In the genomic region with DNA sequence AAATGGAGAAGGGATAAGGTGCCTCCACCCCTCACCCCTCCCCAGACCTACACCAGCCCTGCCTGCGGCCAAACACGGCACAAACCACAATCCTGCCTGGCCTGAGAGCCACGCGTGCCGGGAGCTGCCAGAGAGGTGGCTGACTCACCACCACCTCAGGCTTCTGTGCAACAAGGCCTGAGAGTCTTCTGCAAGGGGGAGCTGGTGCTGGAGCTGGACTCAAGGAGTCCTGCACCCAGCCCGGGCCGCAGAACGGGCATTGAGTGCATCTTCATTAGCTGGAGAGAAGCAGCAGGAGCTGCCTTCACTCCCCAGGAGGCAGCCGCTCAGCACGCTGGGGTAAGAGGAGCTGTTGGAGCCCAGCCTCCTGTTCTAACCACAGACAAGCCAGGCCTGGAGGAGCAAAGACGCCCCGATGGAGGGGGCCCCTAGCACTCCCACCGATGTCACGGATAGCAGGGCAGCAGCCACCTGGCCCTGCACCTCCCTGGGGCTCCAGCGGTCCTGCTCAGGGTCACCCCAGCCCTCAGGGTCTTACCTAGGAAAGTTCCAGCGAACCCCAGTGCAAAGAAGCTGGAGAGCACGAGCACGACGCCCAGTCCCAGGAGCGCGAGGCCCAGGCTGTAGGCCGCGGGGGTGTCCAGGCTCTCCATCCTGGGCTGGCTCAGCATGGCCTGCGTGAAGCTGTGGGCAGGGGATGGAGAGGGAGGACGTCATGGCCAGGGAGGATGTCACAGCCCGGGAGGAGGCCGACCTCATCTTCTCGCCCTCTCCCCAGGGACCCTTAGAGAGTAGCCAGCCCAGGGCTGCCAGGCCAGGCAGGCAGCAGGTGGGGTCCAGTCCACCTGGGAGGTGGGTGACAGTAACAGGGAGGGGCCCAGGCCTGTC, we compare ENCODE assay signal across 9 cellular contexts. TPM values are rescaled to one million over a fixed set of nuclear protein-coding genes. Genes with fewer than 3 reads are reported as not detected.
DNase-seq lines count a peak whose midpoint lies in the region; ATAC-seq, FAIRE-seq and TF ChIP-seq lines count a peak whose summit lies in the region.
"Had no signal": no experiment of that assay in that cellular context is flagged by ENCODE, and none has a peak within 500 bp of the region (broad histone marks: within the 10 kb centered on the region; RNA-seq: fewer than 3 reads in every experiment).

No MANE protein-coding gene starts in this region.

- H3K79me2 ChIP-seq in K562 (ENCODE audit: control insufficient read depth, insufficient read depth, low read length), result no peaks in the 10 kb centered on the region

- no peak for TF ChIP-seq EP300 in K562 (IDR thresholded peaks at IDR 0.05; ENCODE audit: low read length)

- 70% methylated on average over 12 of the region's 28 CpGs; no CpG with 5 or more reads in 1 of the 2 experiments for WGBS in IMR-90 (ENCODE audit: extremely low coverage in 2 of 2, insufficient read length in 1 of 2), 2 experiments
- 52% methylated on average over 10 of the region's 28 CpGs for WGBS in K562 (ENCODE audit: insufficient coverage, low coverage, missing lambda C conversion rate)

- no peak overlapping the region for H3K4me2 ChIP-seq in IMR-90 (ENCODE audit: low read depth, low read length)
- no peak overlapping the region for H3K4me2 ChIP-seq in K562 (ENCODE audit: insufficient read depth, low read length)

- H3K9ac ChIP-seq in IMR-90 (ENCODE audit: low read depth, low read length) (no peak overlapping the region), K562 (ENCODE audit: insufficient read depth in 1 of 2, low read depth in 2 of 2, low read length in 2 of 2) (no peak overlapping the region)

- H2BK20ac ChIP-seq in IMR-90 (ENCODE audit: low read depth, low read length), result no peak overlapping the region

- FAIRE-seq in K562 (lab: Jason Lieb, UNC), result no peak

- no peak overlapping the region for H3K23ac ChIP-seq in IMR-90 (ENCODE audit: low read depth, low read length)

- no peak overlapping the region for H2BK120ac ChIP-seq in IMR-90 (ENCODE audit: low read depth, low read length)

- H3K4me3 ChIP-seq in AG09309 (ENCODE audit: control insufficient read depth, low read depth, low read length), result no peak overlapping the region
- H3K4me3 ChIP-seq in IMR-90 (ENCODE audit: insufficient read depth, low read depth, low read length), result no peak overlapping the region
- H3K4me3 ChIP-seq in K562, result no peak overlapping the region
- no peak overlapping the region for H3K4me3 ChIP-seq in kidney epithelial cell (ENCODE audit: low read depth, low read length)

- H2AFZ ChIP-seq in IMR-90 (replicated peaks; ENCODE audit: low read length, poor library complexity), result peak overlapping the region; percentile 76
- H2AFZ ChIP-seq in K562 (ENCODE audit: low read depth, low read length), result no peak overlapping the region

- H3K9me3 ChIP-seq in IMR-90 (ENCODE audit: control insufficient read depth, insufficient read depth, low read length) (no peaks in the 10 kb centered on the region), K562 (replicated peaks; ENCODE audit: control insufficient read depth, insufficient read depth, low read depth, low read length) (no peaks in the 10 kb centered on the region)

- H3K4me1 ChIP-seq in IMR-90 (ENCODE audit: control insufficient read depth, insufficient read depth, low read length) (peaks cover 12% of the 10 kb centered on the region), K562 (replicated peaks in 1 of 2; ENCODE audit: control insufficient read depth in 2 of 2, insufficient read depth in 2 of 2, low read length in 2 of 2) (peaks cover 14 to 54% of the 10 kb centered on the region in 2 experiments; a peak in 4 of 5 replicates)

- intact Hi-C loops in IMR-90 (cut with micrococcal nuclease), result no loop called here
- intact Hi-C loops in K562 (cut with micrococcal nuclease), result no loop called here

- H3K36me3 ChIP-seq in IMR-90 (ENCODE audit: control insufficient read depth, insufficient read depth, low read length) (no peaks in the 10 kb centered on the region), K562 (ENCODE audit: control insufficient read depth, insufficient read depth, low read length) (no peaks in the 10 kb centered on the region), kidney epithelial cell (ENCODE audit: control insufficient read depth, insufficient read depth, low read length) (no peaks in the 10 kb centered on the region)

- no peak overlapping the region for H2BK15ac ChIP-seq in IMR-90 (ENCODE audit: low read depth, low read length)

- TF ChIP-seq RAD21 in IMR-90 (IDR thresholded peaks at IDR 0.05; ENCODE audit: low read length) (0 out of 2 replicates have a peak, but pooled peaks have one; percentile 15), K562 (CRISPR knock-in tag; conservative IDR thresholded peaks at IDR 0.05 in 1 of 2, IDR thresholded peaks at IDR 0.05 in 1 of 2) (no peak)

- H3K14ac ChIP-seq in IMR-90 (replicated peaks; ENCODE audit: low read depth, low read length), result 0 out of 2 replicates have a peak overlapping the region, but pooled peaks have one; percentile 27

- POLR2A ChIA-PET in IMR-90 (lab: Charles Lee; ENCODE audit: unreplicated experiment), result interaction anchor here (1.2 kb wide), 1 partner anchor 16 kb away, joined by 4 read pairs; the partner anchor contains the start of gene RASD1
- POLR2A ChIA-PET in K562 (lab: Yijun Ruan, JAX), result no interaction called here

- DNase-seq in AG09309 (ENCODE audit: low read depth), result peak; percentile 87
- peak; percentile 93 for DNase-seq in IMR-90
- DNase-seq in K562 (ENCODE audit: extremely low read depth in 1 of 4, low spot score in 3 of 4), result peak in 2 of 4 experiments; percentile 18 to 22
- DNase-seq in kidney epithelial cell (ENCODE audit: low read depth), result peak; percentile 75
- DNase-seq in NCI-H526 (lab: John Stamatoyannopoulos, UW), result no peak
- no peak for DNase-seq in NK-92 treated with Interleukin-12 subunit alpha and Interleukin-12 subunit beta, amount 100 ng/mL, for 24 hours (lab: John Stamatoyannopoulos, UW)
- DNase-seq: effector CD8-positive, alpha-beta T cell had no signal

- H3K56ac ChIP-seq in IMR-90 (ENCODE audit: extremely low read depth, insufficient read depth, low read length), result no peak overlapping the region

- peak overlapping the region; percentile 66 for H2AK5ac ChIP-seq in IMR-90 (ENCODE audit: low read depth, low read length)

- dilution Hi-C loops in IMR-90 (cut with HindIII; ENCODE audit: low sequenced_read_pairs, unreplicated experiment), result no loop called here

- TF ChIP-seq POLR2A in IMR-90 (IDR thresholded peaks at IDR 0.05; ENCODE audit: low read depth, low read length) (no peak), K562 (conservative IDR thresholded peaks at IDR 0.05) (no peak)

- H4K8ac ChIP-seq in IMR-90 (ENCODE audit: low read depth in 2 of 2, low read length in 2 of 2), result no peak overlapping the region

- ATAC-seq in IMR-90 (ENCODE audit: low read depth) (peak; percentile 98), K562 (no peak), HG03439 (IDR thresholded peaks at IDR 0.05; ENCODE audit: unreplicated experiment) (no peak), HG03460 (IDR thresholded peaks at IDR 0.05; ENCODE audit: unreplicated experiment) (no peak)

- peak; percentile 8 for TF ChIP-seq CTCF in AG09309 (IDR thresholded peaks at IDR 0.05; ENCODE audit: control insufficient read depth, insufficient read depth, low read depth, low read length, missing control alignments)
- no peak for TF ChIP-seq CTCF in IMR-90 (conservative IDR thresholded peaks at IDR 0.05; ENCODE audit: low read depth, low read length)
- TF ChIP-seq CTCF in K562 (IDR thresholded peaks at IDR 0.05 in 2 of 3, conservative IDR thresholded peaks at IDR 0.05 in 1 of 3; ENCODE audit: insufficient read depth in 2 of 3, low read depth in 1 of 3, low read length in 3 of 3), result no peak
- TF ChIP-seq CTCF in kidney epithelial cell (IDR thresholded peaks at IDR 0.05; ENCODE audit: insufficient read depth, low read length, poor library complexity, severe bottlenecking), result no peak

- CTCF ChIA-PET in IMR-90 (lab: Yijun Ruan, JAX) (interaction anchor here (0.6 to 1.1 kb wide), 2 partner anchors 15 to 32 kb away, joined by 3 to 4 read pairs; no protein-coding TSS in a partner anchor), K562 (lab: Yijun Ruan, JAX; ENCODE audit: low intra/inter-chr PET ratio) (no interaction called here)

- no peaks in the 10 kb centered on the region for H3K79me1 ChIP-seq in IMR-90 (ENCODE audit: low read depth in 1 of 2, low read length in 2 of 2)

- peaks cover 4% of the 10 kb centered on the region; the same call in 1 of the 2 replicates for H3K9me1 ChIP-seq in IMR-90 (ENCODE audit: insufficient read depth, low read length)
- H3K9me1 ChIP-seq in K562 (ENCODE audit: control insufficient read depth, insufficient read depth, low read length), result peaks cover 7% of the 10 kb centered on the region

- peak overlapping the region; percentile 16 for H2AK9ac ChIP-seq in IMR-90 (replicated peaks; ENCODE audit: low read depth, low read length, poor library complexity)

- BruUV-seq in IMR-90 (replicated peaks; lab: Mats Ljungman, UMichigan), result no TSS peak
- BruUV-seq in K562 (replicated peaks; lab: Mats Ljungman, UMichigan), result no TSS peak

- in situ Hi-C loops in IMR-90 (cut with MboI; ENCODE audit: low sequenced_read_pairs) (no loop called here), K562 (cut with MboI) (no loop called here)

- no peak overlapping the region for H3K18ac ChIP-seq in IMR-90 (ENCODE audit: low read depth, low read length)

- H3K27ac ChIP-seq in IMR-90 (ENCODE audit: insufficient read depth, low read length), result no peak overlapping the region
- H3K27ac ChIP-seq in K562 (ENCODE audit: extremely low read depth, low read depth, low read length), result no peak overlapping the region

- H3K4ac ChIP-seq in IMR-90 (ENCODE audit: low read depth, low read length), result no peak overlapping the region

- H2BK5ac ChIP-seq in IMR-90 (ENCODE audit: low read depth, low read length, poor library complexity, severe bottlenecking), result no peak overlapping the region

- no peak overlapping the region for H4K5ac ChIP-seq in IMR-90 (ENCODE audit: low read depth, low read length)

- H3K27me3 ChIP-seq in IMR-90 (ENCODE audit: control insufficient read depth, insufficient read depth, low read length) (peaks cover 2% of the 10 kb centered on the region; the same call in 1 of the 2 replicates), K562 (ENCODE audit: control insufficient read depth in 2 of 2, insufficient read depth in 2 of 2, low read length in 2 of 2) (no peaks in the 10 kb centered on the region), kidney epithelial cell (ENCODE audit: control insufficient read depth, insufficient read depth, low read length) (no peaks in the 10 kb centered on the region)

- peaks cover 28% of the 10 kb centered on the region for H4K20me1 ChIP-seq in IMR-90 (ENCODE audit: insufficient read depth, low read length)
- H4K20me1 ChIP-seq in K562 (replicated peaks; ENCODE audit: control insufficient read depth, insufficient read depth, low read length), result no peaks in the 10 kb centered on the region

- no peak overlapping the region for H4K91ac ChIP-seq in IMR-90 (ENCODE audit: insufficient read depth, low read depth, low read length)

RNA-seq across cellular contexts. Expression of gene RASD1, which starts 16.0 kb away (rescaled TPM):
- total RNA-seq in IMR-90 (2012; rRNA removed) (0.54 and 1.1 TPM in 2 replicates), K562 (2014; rRNA removed) (0.08 TPM in 1 of 2 replicates, not detected in the other), K562 (2014; rRNA removed; fragmentation: Illumina TruSeq; extraction: Trizol) (not detected in 2 replicates), K562 (2015; rRNA removed; fragmentation: Illumina TruSeq; extraction: Trizol) (not detected in 2 replicates), K562 (2021) (0.11 and 0.16 TPM in 2 replicates), kidney epithelial cell (0.17 and 0.21 TPM in 2 replicates)
- polyA plus RNA-seq in IMR-90 (2012; rRNA removed) (1.4 and 1.8 TPM in 2 replicates), K562 (2011; rRNA removed) (not detected in 2 replicates), K562 (2014; fragmentation: Illumina TruSeq; extraction: Trizol) (not detected in 2 replicates), K562 (2014; fragmentation: Nextera tagmentation; extraction: Ambion mirVana) (not detected), K562 (2014; rRNA removed) (not detected in 2 replicates)
- 1.2 and 5.9 TPM in 2 replicates for polyA plus RNA-seq in IMR-90 (2012; cell fraction: cytosol; rRNA removed)
- 8.4 and 9.1 TPM in 2 replicates for polyA plus RNA-seq in IMR-90 (2012; cell fraction: nucleus; rRNA removed; ENCODE audit: low replicate concordance)
- not detected in 2 replicates for total RNA-seq in K562 (2011; cell fraction: chromatin; rRNA removed; ENCODE audit: low replicate concordance)
- total RNA-seq in K562 (2011; cell fraction: nucleolus; rRNA removed), result 0.17 and 0.26 TPM in 2 replicates
- 0.29 TPM in 1 of 2 replicates, not detected in the other for total RNA-seq in K562 (2011; cell fraction: nucleoplasm; rRNA removed)
- 0.04 and 0.10 TPM in 2 replicates for polyA plus RNA-seq in K562 (2011; cell fraction: cytosol; rRNA removed)
- 0.11 and 0.21 TPM in 2 replicates for polyA plus RNA-seq in K562 (2011; cell fraction: nucleus; rRNA removed)
- polyA plus RNA-seq in K562 (2012), result not detected in 2 replicates
- not detected in 2 replicates for polyA minus RNA-seq in K562 (2011; rRNA and poly(A)+ RNA removed)
- polyA minus RNA-seq in K562 (2011; cell fraction: cytosol; rRNA and poly(A)+ RNA removed), result not detected in 2 replicates
- polyA minus RNA-seq in K562 (2011; cell fraction: nucleus; rRNA and poly(A)+ RNA removed), result 0.27 and 0.56 TPM in 2 replicates

RNA-seq across cellular contexts. Expression of gene MED9, which starts 35.4 kb away (rescaled TPM):
- 6.1 and 8.9 TPM in 2 replicates for total RNA-seq in IMR-90 (2012; rRNA removed)
- polyA plus RNA-seq in IMR-90 (2012; rRNA removed), result 9.1 and 10.1 TPM in 2 replicates
- polyA plus RNA-seq in IMR-90 (2012; cell fraction: cytosol; rRNA removed), result 3.3 and 9.5 TPM in 2 replicates
- 12.6 and 13.5 TPM in 2 replicates for polyA plus RNA-seq in IMR-90 (2012; cell fraction: nucleus; rRNA removed; ENCODE audit: low replicate concordance)
- total RNA-seq in K562 (2011; cell fraction: chromatin; rRNA removed; ENCODE audit: low replicate concordance), result 33.8 and 39.7 TPM in 2 replicates
- total RNA-seq in K562 (2011; cell fraction: nucleolus; rRNA removed), result 29.3 and 37.5 TPM in 2 replicates
- total RNA-seq in K562 (2011; cell fraction: nucleoplasm; rRNA removed), result 33.7 and 41.4 TPM in 2 replicates
- 13.4 and 19.0 TPM in 2 replicates for total RNA-seq in K562 (2014; rRNA removed)
- 11.8 and 12.3 TPM in 2 replicates for total RNA-seq in K562 (2014; rRNA removed; fragmentation: Illumina TruSeq; extraction: Trizol)
- 11.7 and 12.7 TPM in 2 replicates for total RNA-seq in K562 (2015; rRNA removed; fragmentation: Illumina TruSeq; extraction: Trizol)
- total RNA-seq in K562 (2021), result 15.3 and 15.5 TPM in 2 replicates
- polyA plus RNA-seq in K562 (2011; rRNA removed), result 12.7 and 13.3 TPM in 2 replicates
- polyA plus RNA-seq in K562 (2011; cell fraction: cytosol; rRNA removed), result 15.8 and 18.2 TPM in 2 replicates
- 15.7 and 16.3 TPM in 2 replicates for polyA plus RNA-seq in K562 (2011; cell fraction: nucleus; rRNA removed)
- polyA plus RNA-seq in K562 (2012), result 9.7 and 10.4 TPM in 2 replicates
- polyA plus RNA-seq in K562 (2014; fragmentation: Illumina TruSeq; extraction: Trizol), result 11.9 and 14.2 TPM in 2 replicates
- 1 to 10 TPM; 2.2 to 2.4 TPM for polyA plus RNA-seq in K562 (2014; fragmentation: Nextera tagmentation; extraction: Ambion mirVana)
- 15.8 and 16.1 TPM in 2 replicates for polyA plus RNA-seq in K562 (2014; rRNA removed)
- 12.5 and 13.2 TPM in 2 replicates for polyA minus RNA-seq in K562 (2011; rRNA and poly(A)+ RNA removed)
- polyA minus RNA-seq in K562 (2011; cell fraction: cytosol; rRNA and poly(A)+ RNA removed), result 8.5 and 9.4 TPM in 2 replicates
- 18.0 and 18.4 TPM in 2 replicates for polyA minus RNA-seq in K562 (2011; cell fraction: nucleus; rRNA and poly(A)+ RNA removed)
- 11.9 and 16.8 TPM in 2 replicates for total RNA-seq in kidney epithelial cell

Comparison
In these comparisons a context has a peak if more than half of its experiments do, and no peak if none do; other contexts are left out.
1. DNase-seq: peak in AG09309 (single experiment), IMR-90 (single experiment) and kidney epithelial cell (single experiment); none in NCI-H526 (0 of 2) and NK-92 treated with Interleukin-12 subunit alpha and Interleukin-12 subunit beta, amount 100 ng/mL, for 24 hours (single experiment).